In genomic region chr9:130785940-130786500, GRCh38 we compare ENCODE assay signal across 15 cellular contexts. TPM values are rescaled to one million over a fixed set of nuclear protein-coding genes. Genes with fewer than 3 reads are reported as not detected.
DNase-seq lines count a peak whose midpoint lies in the region; ATAC-seq and TF ChIP-seq lines count a peak whose summit lies in the region.
"Had no signal": no experiment of that assay in that cellular context is flagged by ENCODE, and none has a peak within 500 bp of the region (broad histone marks: within the 10 kb centered on the region; RNA-seq: fewer than 3 reads in every experiment).

No MANE protein-coding gene starts in this region.

- H4K91ac ChIP-seq in neuronal stem cell (ENCODE audit: low read depth, low read length, poor library complexity) = no peak overlapping the region

- peak overlapping the region in 6 of 12 donors; percentile 31 to 72 (median 55) for H3K27ac ChIP-seq in heart left ventricle
- peak overlapping the region; percentile 20 to 77 (median 59) for H3K27ac ChIP-seq in gastroesophageal sphincter
- no peak overlapping the region for H3K27ac ChIP-seq in neuronal stem cell (replicated peaks; ENCODE audit: low read length)
- peak overlapping the region in 1 of 2 donors; percentile 5 for H3K27ac ChIP-seq in aorta (ENCODE audit: low read depth in 1 of 2, low read length in 2 of 2)
- H3K27ac ChIP-seq: BLaER1 treated with 17β-estradiol and CSF1 and Interleukin-3, amounts not matched to agents 10 nM and 100 nM; RWPE1 had no signal

- H3K9me3 ChIP-seq in heart left ventricle (peaks cover 0 to 16% (median 8%) of the 10 kb centered on the region in 12 donors), gastroesophageal sphincter (peaks cover 0 to 15% (median 0%) of the 10 kb centered on the region in 3 donors), neuronal stem cell (replicated peaks in 1 of 2; ENCODE audit: control insufficient read depth in 2 of 2, insufficient read depth in 1 of 2, low read depth in 1 of 2, low read length in 2 of 2) (peaks cover 5 to 6% of the 10 kb centered on the region in 2 donors), aorta (ENCODE audit: control insufficient read depth, low read length) (no peaks in the 10 kb centered on the region)

- H3K14ac ChIP-seq in neuronal stem cell (ENCODE audit: low read length) = peak overlapping the region; percentile 64

- no peak for TF ChIP-seq EP300 in gastroesophageal sphincter (IDR thresholded peaks at IDR 0.05)

- intact Hi-C loops in heart left ventricle (cut with DNase I) = loop anchor here in 4 of 10 donors (5.0 to 10.0 kb wide), 3 partner anchors 36 to 49 kb away; partner anchors contain the start of gene ABL1 (in 2 of the 4)
- intact Hi-C loops in Right ventricle myocardium inferior (cut with DNase I) = loop anchor here (5.0 kb wide), 1 partner anchor 69 kb away; no protein-coding TSS in a partner anchor
- intact Hi-C loops in aorta (cut with DNase I) = loop anchor here in 1 of 2 donors (5.0 kb wide), 1 partner anchor 46 kb away; no protein-coding TSS in a partner anchor

- no peak overlapping the region for H2AK5ac ChIP-seq in neuronal stem cell (ENCODE audit: low read depth, low read length)

- H3K27me3 ChIP-seq in heart left ventricle (no peaks in the 10 kb centered on the region), gastroesophageal sphincter (no peaks in the 10 kb centered on the region), neuronal stem cell (ENCODE audit: control insufficient read depth in 3 of 3, insufficient read depth in 3 of 3, low read depth in 1 of 3, low read length in 3 of 3) (no peaks in the 10 kb centered on the region), aorta (ENCODE audit: control insufficient read depth in 1 of 2, insufficient read depth in 2 of 2, low read length in 1 of 2) (no peaks in the 10 kb centered on the region)
- H3K27me3 ChIP-seq: BLaER1 treated with 17β-estradiol and CSF1 and Interleukin-3, amounts not matched to agents 10 nM and 100 nM had no signal

- TF ChIP-seq POLR2A in heart left ventricle (IDR thresholded peaks at IDR 0.05) (no peak), gastroesophageal sphincter (IDR thresholded peaks at IDR 0.05) (peak in 1 of 2 donors; percentile 8)

- peak in 1 of 12 donors; percentile 3 for TF ChIP-seq CTCF in heart left ventricle (IDR thresholded peaks at IDR 0.05)
- no peak for TF ChIP-seq CTCF in gastroesophageal sphincter (IDR thresholded peaks at IDR 0.05)

- no peak overlapping the region for H3K23ac ChIP-seq in neuronal stem cell (ENCODE audit: low read depth, low read length, poor library complexity)

- no peak overlapping the region for H4K8ac ChIP-seq in neuronal stem cell (ENCODE audit: low read depth, low read length)

- H3K36me3 ChIP-seq in heart left ventricle (no peaks in the 10 kb centered on the region), gastroesophageal sphincter (no peaks in the 10 kb centered on the region), neuronal stem cell (replicated peaks in 1 of 2; ENCODE audit: control insufficient read depth in 2 of 2, insufficient read depth in 2 of 2, low read length in 2 of 2) (no peaks in the 10 kb centered on the region), aorta (ENCODE audit: control insufficient read depth in 1 of 2, insufficient read depth in 2 of 2, low read length in 1 of 2) (no peaks in the 10 kb centered on the region)

- H2BK5ac ChIP-seq in neuronal stem cell (ENCODE audit: low read length) = no peak overlapping the region

- 52 to 61% (median 57%) methylated on average over 6 of the region's 6 CpGs for WGBS in heart left ventricle, 4 donors
- WGBS in gastroesophageal sphincter (ENCODE audit: low coverage in 1 of 2), 2 donors = 54 to 59% methylated on average over 6 of the region's 6 CpGs
- no CpG with 5 or more reads among the region's 6 CpGs for WGBS in neuronal stem cell (ENCODE audit: extremely low coverage in 2 of 2, insufficient read length in 2 of 2, insufficient replicate concordance in 1 of 2), 2 donors
- WGBS in aorta, 2 donors = 9 to 16% methylated on average over 6 of the region's 6 CpGs

- no peak overlapping the region for H3K9ac ChIP-seq in neuronal stem cell (ENCODE audit: low read depth, low read length, poor library complexity)
- H3K9ac ChIP-seq: BLaER1 treated with 17β-estradiol and CSF1 and Interleukin-3, amounts not matched to agents 10 nM and 100 nM had no signal

- H3K4me2 ChIP-seq in neuronal stem cell (ENCODE audit: insufficient read depth, low read length, poor library complexity, severe bottlenecking) = no peak overlapping the region
- H3K4me2 ChIP-seq: BLaER1 treated with 17β-estradiol and CSF1 and Interleukin-3, amounts not matched to agents 10 nM and 100 nM had no signal

- no peak overlapping the region for H2AFZ ChIP-seq in neuronal stem cell (ENCODE audit: low read length)

- H2BK15ac ChIP-seq in neuronal stem cell (ENCODE audit: low read length) = no peak overlapping the region

- ATAC-seq in heart left ventricle = peak; percentile 29 to 33 (median 31)
- ATAC-seq in Right ventricle myocardium inferior = no peak
- no peak for ATAC-seq in gastroesophageal sphincter
- ATAC-seq in aorta (ENCODE audit: low FRiP score) = peak; percentile 63
- no peak for ATAC-seq in HG03520 (IDR thresholded peaks at IDR 0.05; ENCODE audit: unreplicated experiment)

- H3K4me3 ChIP-seq in heart left ventricle (no peak overlapping the region), gastroesophageal sphincter (no peak overlapping the region), neuronal stem cell (ENCODE audit: low read length in 2 of 2) (no peak overlapping the region), aorta (ENCODE audit: low read length in 2 of 2) (no peak overlapping the region)
- H3K4me3 ChIP-seq: BLaER1 treated with 17β-estradiol and CSF1 and Interleukin-3, amounts not matched to agents 10 nM and 100 nM had no signal

- H3K79me1 ChIP-seq in neuronal stem cell (ENCODE audit: low read depth, low read length) = peaks cover 3% of the 10 kb centered on the region

- H3K4me1 ChIP-seq in heart left ventricle (peaks cover 3 to 58% (median 33%) of the 10 kb centered on the region in 12 donors), gastroesophageal sphincter (peaks cover 6 to 63% (median 29%) of the 10 kb centered on the region in 3 donors), neuronal stem cell (ENCODE audit: control insufficient read depth in 2 of 2, insufficient read depth in 1 of 2, low read depth in 1 of 2, low read length in 2 of 2) (no peaks in the 10 kb centered on the region), aorta (ENCODE audit: control insufficient read depth in 1 of 2, insufficient read depth in 2 of 2, low read length in 2 of 2) (peaks cover 4 to 9% of the 10 kb centered on the region in 2 donors)

- DNase-seq in heart left ventricle = no peak
- no peak for DNase-seq in Right ventricle myocardium inferior (ENCODE audit: missing footprints)
- DNase-seq in neuronal stem cell (ENCODE audit: low spot score) = no peak
- no peak for DNase-seq in aorta
- no peak for DNase-seq in NCI-H510A treated with DMSO at 0.1 percent for 48 hours (lab: John Stamatoyannopoulos, UW)
- no peak for DNase-seq in NCI-H1092 treated with DMSO at 0.1 percent for 48 hours (lab: John Stamatoyannopoulos, UW)
- DNase-seq: GF-D8; NCI-H1436 treated with DMSO at 0.1 percent for 48 hours; NCI-H2227 treated with DMSO at 0.1 percent for 48 hours; NCI-H526 treated with DMSO at 0.1 percent for 48 hours; NK-92 treated with Interleukin-12 subunit alpha and Interleukin-12 subunit beta, amount 100 ng/mL, for 24 hours had no signal

- no peak overlapping the region for H3K18ac ChIP-seq in neuronal stem cell (ENCODE audit: low read length)

- H2BK120ac ChIP-seq in neuronal stem cell (ENCODE audit: low read depth, low read length) = no peak overlapping the region

- no peak overlapping the region for H2BK12ac ChIP-seq in neuronal stem cell (ENCODE audit: low read length)

- H3K4ac ChIP-seq in neuronal stem cell (ENCODE audit: low read length) = no peak overlapping the region

RNA-seq across cellular contexts. Expression of gene ABL1, which starts 49.0 kb away (rescaled TPM):
- total RNA-seq in heart left ventricle (10 to 100 TPM; 27.2 to 49.8 (median 34.1) TPM), Right ventricle myocardium inferior (33.0 TPM), gastroesophageal sphincter (100 to 1,000 TPM in 3 of 4 donors, 10 to 100 TPM in 1; 81.4 to 147 (median 125) TPM), aorta (10 to 100 TPM; 91.7 to 98.7 TPM)
- polyA plus RNA-seq in heart left ventricle (10 to 100 TPM; 13.2 to 29.7 TPM), aorta (10 to 100 TPM; 12.8 to 38.5 TPM)
- 50.4 TPM for polyA plus RNA-seq in neuronal stem cell (2013, experiment 1 of 2)
- polyA plus RNA-seq in neuronal stem cell (2013, experiment 2 of 2) = 51.5 TPM

Comparison
In these comparisons a context has a peak if more than half of its experiments do, and no peak if none do; other contexts are left out.
1. ATAC-seq: peak in heart left ventricle (4 of 4) and aorta (single experiment); none in Right ventricle myocardium inferior (single experiment), gastroesophageal sphincter (single experiment) and HG03520 (single experiment).